Comparison of ENCODE assay signal across 9 cellular contexts in the genomic region with DNA sequence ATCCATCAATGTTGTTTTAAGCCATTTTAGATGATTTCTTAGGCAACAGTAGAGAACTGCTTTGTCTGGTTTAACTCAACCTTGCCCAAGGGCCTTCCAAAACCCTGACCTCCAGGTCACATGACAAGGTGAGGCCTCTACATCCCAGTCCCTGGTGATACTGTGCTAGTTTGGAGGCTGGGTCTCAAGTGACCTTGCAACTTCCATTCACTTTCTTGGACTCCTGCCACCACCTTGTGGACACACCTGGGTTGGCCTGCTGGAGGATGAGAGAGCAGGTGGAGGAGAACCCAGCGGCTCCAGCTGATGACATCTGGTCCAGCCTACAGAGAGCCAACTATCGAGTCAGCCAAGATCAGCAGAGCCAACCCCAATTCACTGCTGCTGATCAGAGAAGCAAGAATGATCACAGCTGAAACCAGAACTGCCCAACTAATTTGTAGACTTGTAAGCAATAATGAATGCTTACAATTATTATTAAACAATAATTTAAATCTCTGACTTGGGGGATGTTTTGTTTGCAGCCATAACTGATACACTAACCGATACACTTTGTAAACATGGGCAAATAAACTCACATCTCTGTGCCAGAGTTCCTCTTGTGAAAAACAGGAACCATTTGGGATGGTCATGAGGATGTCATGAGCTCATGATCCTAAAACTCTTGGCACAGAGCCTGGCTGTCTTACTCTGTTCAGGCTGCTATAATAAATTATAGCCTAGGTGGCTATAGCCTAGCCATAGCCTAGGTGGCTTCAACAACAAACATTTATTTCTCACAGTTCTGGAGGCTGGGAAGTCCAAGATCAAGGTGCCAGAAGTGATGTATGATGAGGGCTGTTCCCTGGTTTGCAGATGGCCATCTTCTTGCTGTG. TPM values are rescaled to one million over a fixed set of nuclear protein-coding genes. Genes with fewer than 3 reads are reported as not detected.
DNase-seq lines count a peak whose midpoint lies in the region; ATAC-seq and TF ChIP-seq lines count a peak whose summit lies in the region.
"Had no signal": no experiment of that assay in that cellular context is flagged by ENCODE, and none has a peak within 500 bp of the region (broad histone marks: within the 10 kb centered on the region; RNA-seq: fewer than 3 reads in every experiment).

No MANE protein-coding gene starts in this region.

- TF ChIP-seq EP300 in ovary (IDR thresholded peaks at IDR 0.05) = no peak

- no peaks in the 10 kb centered on the region for H3K27me3 Mint-ChIP-seq in CD4-positive, alpha-beta memory T cell
- H3K27me3 Mint-ChIP-seq in GM23338 (ENCODE audit: insufficient read depth, low read depth, poor library complexity) (peaks cover 9% of the 10 kb centered on the region), immature natural killer cell (ENCODE audit: low read depth in 3 of 3) (peaks cover 6 to 15% (median 15%) of the 10 kb centered on the region in 3 donors)

- TF ChIP-seq CTCF in GM23338 (conservative IDR thresholded peaks at IDR 0.05; ENCODE audit: low read depth in 2 of 2) (peak; percentile 47 to 76), ovary (IDR thresholded peaks at IDR 0.05) (no peak)

- H3K79me2 ChIP-seq in GM23338 (replicated peaks; ENCODE audit: insufficient read depth) = no peaks in the 10 kb centered on the region

- POLR2A ChIA-PET in CD4-positive, alpha-beta memory T cell (lab: Charles Lee; ENCODE audit: partially characterized antibody) = interaction anchor here (0.7 to 8.8 kb wide), 9 partner anchors 10 to 73 kb away, joined by 3 to 126 read pairs (median 7); a partner anchor contains a TSS

- no peaks in the 10 kb centered on the region for H3K36me3 ChIP-seq in CD4-positive, alpha-beta memory T cell (ENCODE audit: insufficient read depth, low read length)
- no peaks in the 10 kb centered on the region for H3K36me3 ChIP-seq in GM23338 (ENCODE audit: insufficient read depth)
- no peaks in the 10 kb centered on the region for H3K36me3 ChIP-seq in ovary

- no peaks in the 10 kb centered on the region for H3K27me3 ChIP-seq in CD4-positive, alpha-beta memory T cell (ENCODE audit: insufficient read depth, low read length)
- H3K27me3 ChIP-seq in GM23338 (ENCODE audit: insufficient read depth) (no peaks in the 10 kb centered on the region), ovary (no peaks in the 10 kb centered on the region)

- H3K4me1 ChIP-seq in CD4-positive, alpha-beta memory T cell (ENCODE audit: insufficient read depth, low read length) = peaks cover 77% of the 10 kb centered on the region
- H3K4me1 ChIP-seq in GM23338 (ENCODE audit: insufficient read depth) (no peaks in the 10 kb centered on the region), ovary (ENCODE audit: insufficient read depth) (peaks cover 8% of the 10 kb centered on the region)

- 63 to 80% (median 72%) methylated on average over 3 of the region's 3 CpGs for WGBS in ovary, 3 donors

- H4K20me1 ChIP-seq in GM23338 (replicated peaks; ENCODE audit: insufficient read depth) = no peaks in the 10 kb centered on the region

- H2AFZ ChIP-seq in GM23338 = no peak overlapping the region

- intact Hi-C loops in CD4-positive, alpha-beta memory T cell (cut with micrococcal nuclease) = loop anchor here (10.0 kb wide), 1 partner anchor 248 kb away; no protein-coding TSS in a partner anchor
- intact Hi-C loops in ovary (cut with DNase I) = no loop called here

- no peak overlapping the region for H3K4me3 Mint-ChIP-seq in CD4-positive, alpha-beta memory T cell
- H3K4me3 Mint-ChIP-seq in GM23338 (no peak overlapping the region), immature natural killer cell (no peak overlapping the region)

- H3K36me3 Mint-ChIP-seq in CD4-positive, alpha-beta memory T cell = peaks cover 0 to 3% of the 10 kb centered on the region in 2 donors
- peaks cover 12% of the 10 kb centered on the region; the same call in 1 of the 3 replicates for H3K36me3 Mint-ChIP-seq in GM23338 (ENCODE audit: low read depth)
- no peaks in the 10 kb centered on the region for H3K36me3 Mint-ChIP-seq in immature natural killer cell

- H3K27ac Mint-ChIP-seq in CD4-positive, alpha-beta memory T cell = peak overlapping the region; percentile 79 to 100 (median 93)
- H3K27ac Mint-ChIP-seq in GM23338 (no peak overlapping the region), immature natural killer cell (peak overlapping the region in 5 of 6 donors; percentile 70 to 100 (median 97))

- DNase-seq in CD4-positive, alpha-beta memory T cell = peak; percentile 40 to 58 (median 51)
- DNase-seq in GM23338 (ENCODE audit: low spot score) = peak; percentile 60
- peak; percentile 31 for DNase-seq in activated CD4-positive, alpha-beta T cell treated with anti-CD3 and anti-CD28 coated beads, Interleukin-2, amount 50 U/mL, for 1 hour
- peak; percentile 49 to 54 (median 51) for DNase-seq in immature natural killer cell
- no peak for DNase-seq in SIG-M5 treated with dmso at 0.1 percent for 504 hours (lab: John Stamatoyannopoulos, UW; ENCODE audit: unreplicated experiment)
- DNase-seq in ovary = no peak
- DNase-seq in cerebellar nuclear complex (lab: John Stamatoyannopoulos, UW) = no peak

- H3K4me3 ChIP-seq in CD4-positive, alpha-beta memory T cell (ENCODE audit: low read length in 2 of 2) = no peak overlapping the region
- no peak overlapping the region for H3K4me3 ChIP-seq in GM23338
- no peak overlapping the region for H3K4me3 ChIP-seq in ovary

- H3K4me1 Mint-ChIP-seq in CD4-positive, alpha-beta memory T cell = peaks cover 34 to 71% (median 52%) of the 10 kb centered on the region in 4 donors
- H3K4me1 Mint-ChIP-seq in GM23338 = peaks cover 5% of the 10 kb centered on the region
- peaks cover 41 to 47% of the 10 kb centered on the region in 2 donors for H3K4me1 Mint-ChIP-seq in immature natural killer cell

- H3K27ac ChIP-seq in CD4-positive, alpha-beta memory T cell (ENCODE audit: low read depth, low read length) = no peak overlapping the region
- H3K27ac ChIP-seq in GM23338 (ENCODE audit: low read depth) (no peak overlapping the region), ovary (no peak overlapping the region)

- peaks cover 10% of the 10 kb centered on the region; the same call in 1 of the 2 replicates for H3K9me2 ChIP-seq in GM23338 (ENCODE audit: insufficient read depth)

- TF ChIP-seq POLR2A in ovary (IDR thresholded peaks at IDR 0.05) = no peak

- H3K4me2 ChIP-seq in GM23338 = no peak overlapping the region

- CTCF ChIA-PET in CD4-positive, alpha-beta memory T cell (lab: Charles Lee; ENCODE audit: partially characterized antibody) = interaction anchor here (0.7 to 2.0 kb wide), 20 partner anchors 11 to 900 kb away, joined by 3 to 20 read pairs (median 3); a partner anchor contains a TSS

- H3K9me3 ChIP-seq in CD4-positive, alpha-beta memory T cell (ENCODE audit: control insufficient read depth in 1 of 2, low read length in 2 of 2) = no peaks in the 10 kb centered on the region
- no peaks in the 10 kb centered on the region for H3K9me3 ChIP-seq in ovary

- 0 out of 2 replicates have a peak, but pooled peaks cover 3% of the 10 kb centered on the region for H3F3A ChIP-seq in GM23338 (replicated peaks; ENCODE audit: low read depth)

- ATAC-seq in GM23338 (peak; percentile 51; the same call in 2 of the 3 replicates), HG03108 (IDR thresholded peaks at IDR 0.05; ENCODE audit: unreplicated experiment) (no peak)
- ATAC-seq: activated naive CD4-positive, alpha-beta T cell treated with anti-CD3 and anti-CD28 coated beads, Interleukin-2, amount 50 U/mL, for 72 hours had no signal

- peaks cover 0 to 14% (median 4%) of the 10 kb centered on the region in 8 donors for H3K9me3 Mint-ChIP-seq in CD4-positive, alpha-beta memory T cell
- H3K9me3 Mint-ChIP-seq in GM23338 = peaks cover 21% of the 10 kb centered on the region
- H3K9me3 Mint-ChIP-seq in immature natural killer cell = no peaks in the 10 kb centered on the region

TF ChIP-seq in GM23338, 12 proteins besides CTCF, POLR2A, EP300 and RAD21 (continues in another document):
- TF ChIP-seq ZNF114 (CRISPR knock-in tag; IDR thresholded peaks at IDR 0.05) (no peak), EZH2phosphoT487 (IDR thresholded peaks at IDR 0.05; ENCODE audit: unreplicated experiment) (no peak), JUNB (IDR thresholded peaks at IDR 0.05; ENCODE audit: unreplicated experiment) (no peak), ZNF331 (CRISPR knock-in tag; IDR thresholded peaks at IDR 0.05; ENCODE audit: low read depth) (no peak), STAT1 (IDR thresholded peaks at IDR 0.05; ENCODE audit: unreplicated experiment) (no peak)

RNA-seq across cellular contexts. Expression of a gene that starts 11.5 kb away (rescaled TPM):
- not detected for total RNA-seq in CD4-positive, alpha-beta memory T cell
- not detected for polyA plus RNA-seq in CD4-positive, alpha-beta memory T cell
- total RNA-seq in GM23338 (2014; rRNA removed; shearing (Covaris generic)) = not detected in 2 replicates
- polyA plus RNA-seq in GM23338 (2016; fragmentation: Nextera tagmentation; extraction: Ambion mirVana) = 0.23 and 0.31 TPM in 2 replicates
- not detected for polyA plus RNA-seq in immature natural killer cell
- not detected for total RNA-seq in ovary
- under 1 TPM in 1 of 2 donors, not detected in 1; 0.06 TPM for polyA plus RNA-seq in ovary
- total RNA-seq: activated naive CD4-positive, alpha-beta T cell treated with anti-CD3 and anti-CD28 coated beads, Interleukin-2, amount 50 U/mL, for 72 hours had no signal

RNA-seq across cellular contexts. Expression of a gene that starts 31.7 kb away (rescaled TPM):
- 10 to 100 TPM; 45.8 to 48.9 TPM for total RNA-seq in CD4-positive, alpha-beta memory T cell
- polyA plus RNA-seq in CD4-positive, alpha-beta memory T cell = 10 to 100 TPM; 76.1 to 91.6 TPM
- 195 and 212 TPM in 2 replicates for total RNA-seq in GM23338 (2014; rRNA removed; shearing (Covaris generic))
- polyA plus RNA-seq in GM23338 (2016; fragmentation: Nextera tagmentation; extraction: Ambion mirVana) (116 and 125 TPM in 2 replicates), immature natural killer cell (10 to 100 TPM in 2 of 3 donors, 1 to 10 TPM in 1; 5.3 to 14.2 (median 11.8) TPM), ovary (10 to 100 TPM in 1 of 2 donors, 1 to 10 TPM in 1; 3.3 to 13.4 TPM)
- total RNA-seq in ovary = 10 to 100 TPM in 4 of 7 donors, 1 to 10 TPM in 3; 7.2 to 69.8 (median 12.9) TPM

RNA-seq across cellular contexts. Expression of a gene that starts 51.7 kb away (rescaled TPM):
- total RNA-seq in CD4-positive, alpha-beta memory T cell = 100 to 1,000 TPM; 204 to 216 TPM
- polyA plus RNA-seq in CD4-positive, alpha-beta memory T cell = 1 to 10 TPM; 2.2 to 9.4 TPM
- total RNA-seq in GM23338 (2014; rRNA removed; shearing (Covaris generic)) = 60.5 and 63.8 TPM in 2 replicates
- polyA plus RNA-seq in GM23338 (2016; fragmentation: Nextera tagmentation; extraction: Ambion mirVana) (28.9 and 36.4 TPM in 2 replicates), immature natural killer cell (10 to 100 TPM in 1 of 3 donors, 1 to 10 TPM in 1, under 1 TPM in 1; 0.29 to 10.4 (median 7.6) TPM), ovary (100 to 1,000 TPM; 130 to 169 TPM)
- 100 to 1,000 TPM; 105 to 218 (median 159) TPM for total RNA-seq in ovary

Comparison
In these comparisons a context has a peak if more than half of its experiments do, and no peak if none do; other contexts are left out.
1. DNase-seq: peak in CD4-positive, alpha-beta memory T cell (5 of 5), GM23338 (single experiment), activated CD4-positive, alpha-beta T cell treated with anti-CD3 and anti-CD28 coated beads, Interleukin-2, amount 50 U/mL, for 1 hour (single experiment) and immature natural killer cell (3 of 3); none in SIG-M5 treated with dmso at 0.1 percent for 504 hours (single experiment), ovary (0 of 5) and cerebellar nuclear complex (0 of 2).
2. CTCF ChIP-seq: peak in GM23338 (2 of 2); none in ovary (0 of 3).